Comparison of ENCODE assay signal across 8 cellular contexts in genomic region chr3:124467980-124468902, GRCh38.
DNase-seq lines count a peak whose midpoint lies in the region; ATAC-seq and TF ChIP-seq lines count a peak whose summit lies in the region.

No MANE protein-coding gene starts in this region.

- no peak overlapping the region; the same call in 1 of the 2 replicates for H3K9ac ChIP-seq in MM.1S (ENCODE audit: low read length)

- peak; percentile 78 for ATAC-seq in Right ventricle myocardium superior (ENCODE audit: poor library complexity)
- ATAC-seq in Right ventricle myocardium inferior = no peak
- ATAC-seq in memory B cell (ENCODE audit: low read depth) = peak; percentile 39
- no peak for ATAC-seq in HG03457 (IDR thresholded peaks at IDR 0.05; ENCODE audit: unreplicated experiment)

- peak overlapping the region; percentile 51 for H3K4me2 ChIP-seq in MM.1S (ENCODE audit: low read depth, low read length)

- H3K79me2 ChIP-seq in MM.1S (ENCODE audit: low read length) = no peaks in the 10 kb centered on the region

- TF ChIP-seq POLR2A in uterus (IDR thresholded peaks at IDR 0.05) = peak in 1 of 2 donors; percentile 18

- H3K9me3 Mint-ChIP-seq in memory B cell = no peaks in the 10 kb centered on the region

- no peaks in the 10 kb centered on the region for H3K4me1 Mint-ChIP-seq in memory B cell

- no peaks in the 10 kb centered on the region for H3F3A ChIP-seq in MM.1S (ENCODE audit: insufficient read depth, low read length)

- DNase-seq in Right ventricle myocardium superior (peak; percentile 47), Right ventricle myocardium inferior (ENCODE audit: missing footprints) (no peak), MM.1S (peak; percentile 74), RWPE1 (ENCODE audit: low spot score) (peak; percentile 82), dedifferentiated amniotic fluid mesenchymal stem cell (ENCODE audit: extremely low spot score) (peak; percentile 23), memory B cell (ENCODE audit: low spot score in 2 of 2) (no peak), uterus (peak; percentile 31 to 54)

- no peaks in the 10 kb centered on the region for H3K9me2 ChIP-seq in MM.1S (replicated peaks; ENCODE audit: insufficient read depth, low read length)

- H4K20me1 ChIP-seq in MM.1S (ENCODE audit: insufficient read depth, low read length) = no peaks in the 10 kb centered on the region

- H3K27me3 ChIP-seq in MM.1S (replicated peaks; ENCODE audit: insufficient read depth, low read length) = no peaks in the 10 kb centered on the region
- H3K27me3 ChIP-seq in uterus = no peaks in the 10 kb centered on the region

- H2AFZ ChIP-seq in MM.1S (ENCODE audit: low read length) = peak overlapping the region; percentile 51; the same call in 1 of the 2 replicates

- H3K27ac Mint-ChIP-seq in memory B cell = no peak overlapping the region

- H3K9me3 ChIP-seq in MM.1S (replicated peaks; ENCODE audit: insufficient read depth, low read length) (no peaks in the 10 kb centered on the region), uterus (no peaks in the 10 kb centered on the region)

- H3K36me3 ChIP-seq in MM.1S (replicated peaks; ENCODE audit: insufficient read depth, low read length) = no peaks in the 10 kb centered on the region
- H3K36me3 ChIP-seq in uterus = no peaks in the 10 kb centered on the region

- H3K4me3 ChIP-seq in MM.1S (ENCODE audit: low read length) (peak overlapping the region; percentile 52), uterus (no peak overlapping the region)

- no peaks in the 10 kb centered on the region for H3K36me3 Mint-ChIP-seq in memory B cell

- TF ChIP-seq CTCF in MM.1S (IDR thresholded peaks at IDR 0.05; ENCODE audit: low read length) = peak; percentile 99
- TF ChIP-seq CTCF in RWPE1 (conservative IDR thresholded peaks at IDR 0.05; ENCODE audit: low read depth) = peak; percentile 93
- TF ChIP-seq CTCF in uterus (IDR thresholded peaks at IDR 0.05) = peak; percentile 90 to 94 (median 91)

- H3K4me3 Mint-ChIP-seq in memory B cell = no peak overlapping the region

- peaks cover 8% of the 10 kb centered on the region for H3K27me3 Mint-ChIP-seq in memory B cell

- CTCF ChIA-PET in RWPE1 (lab: Yijun Ruan, JAX) = interaction anchor here (0.6 to 3.4 kb wide), 21 partner anchors 9 to 1671 kb away, joined by 3 to 16 read pairs (median 4); no protein-coding TSS in a partner anchor

- POLR2A ChIA-PET in RWPE1 (lab: Yijun Ruan, JAX; ENCODE audit: low non-redundant PET) = no interaction called here

- H3K27ac ChIP-seq in MM.1S (ENCODE audit: low read length) = peak overlapping the region; percentile 10; the same call in 1 of the 2 replicates
- H3K27ac ChIP-seq in RWPE1 = no peak overlapping the region
- no peak overlapping the region for H3K27ac ChIP-seq in uterus

- H3K4me1 ChIP-seq in MM.1S (ENCODE audit: low read length) = peaks cover 8% of the 10 kb centered on the region; the same call in 1 of the 2 replicates
- H3K4me1 ChIP-seq in uterus = no peaks in the 10 kb centered on the region

- intact Hi-C loops in Right ventricle myocardium superior (cut with DNase I) = loop anchor here (1.0 kb wide), 1 partner anchor 117 kb away; no protein-coding TSS in a partner anchor
- intact Hi-C loops in Right ventricle myocardium inferior (cut with DNase I) = loop anchor here (1.0 to 5.0 kb wide), 2 partner anchors 117 to 451 kb away; no protein-coding TSS in a partner anchor
- intact Hi-C loops in uterus (cut with DNase I; ENCODE audit: low total_unique reads) = loop anchor here (5.0 kb wide), 1 partner anchor 451 kb away; no protein-coding TSS in a partner anchor

Comparison
In these comparisons a context has a peak if more than half of its experiments do, and no peak if none do; other contexts are left out.
1. ATAC-seq: peak in Right ventricle myocardium superior (single experiment) and memory B cell (single experiment); none in Right ventricle myocardium inferior (single experiment) and HG03457 (single experiment).
2. DNase-seq: peak in Right ventricle myocardium superior (single experiment), MM.1S (single experiment), RWPE1 (single experiment), dedifferentiated amniotic fluid mesenchymal stem cell (single experiment) and uterus (2 of 2); none in Right ventricle myocardium inferior (single experiment) and memory B cell (0 of 2).
3. Peak in every context shown above with its lines, with median percentiles within 50 percentile points of each other: CTCF ChIP-seq.